Comparison of ENCODE assay signal across 28 cellular contexts in genomic region chr4:3646280-3646679, GRCh38.
"Had no signal": no experiment of that assay in that cellular context is flagged by ENCODE, and none has a peak within 500 bp of the region (broad histone marks: within the 10 kb centered on the region; RNA-seq: fewer than 3 reads in every experiment).

No MANE protein-coding gene starts in this region.

- DNase-seq: colonic mucosa; dermis blood vessel endothelial cell; effector memory CD4-positive, alpha-beta T cell; foreskin keratinocyte; hippocampal formation; left cardiac atrium; mesenchymal stem cell; naive thymus-derived CD8-positive, alpha-beta T cell; ovary; psoas muscle; sigmoid colon; spleen; stimulated activated CD4-positive, alpha-beta T cell treated with anti-CD3 and anti-CD28 coated beads, Interleukin-4, amount 100 ng/mL, for 4 hours; stimulated activated naive CD8-positive, alpha-beta T cell treated with anti-CD3 and anti-CD28 coated beads, Interleukin-15, Interleukin-2, amounts not matched to agents 100 U/mL and 50 U/mL, for 24 hours; substantia nigra; testis; uterus had no signal

- H3K36me3 ChIP-seq: colonic mucosa, esophagus muscularis mucosa, gastroesophageal sphincter, heart left ventricle, left lung, neutrophil, ovary, sigmoid colon, spleen, tibial nerve, upper lobe of left lung, uterus had no signal

- H3K27ac ChIP-seq: colonic mucosa, esophagus muscularis mucosa, foreskin keratinocyte, gastroesophageal sphincter, heart left ventricle, left lung, neutrophil, ovary, psoas muscle, sigmoid colon, testis, tibial nerve, upper lobe of left lung had no signal

- H3K4me3 ChIP-seq: colonic mucosa, esophagus muscularis mucosa, gastroesophageal sphincter, heart left ventricle, left lung, mucosa of descending colon, ovary, psoas muscle, sigmoid colon, skin epidermis, spleen, testis, tibial nerve, upper lobe of left lung, uterus had no signal

- ATAC-seq: foreskin keratinocyte; gastroesophageal sphincter; left cardiac atrium; left lung; mucosa of descending colon; naive thymus-derived CD8-positive, alpha-beta T cell; psoas muscle; right cardiac atrium; stimulated activated memory B cell treated with anti-CD40 and anti-IgM and Interleukin-4, amounts not matched to agents 10 μg/mL and 1 μg/mL and 100 μg/mL, for 72 hours; stimulated activated naive CD8-positive, alpha-beta T cell treated with anti-CD3 and anti-CD28 coated beads, Interleukin-15, Interleukin-2, amounts not matched to agents 100 U/mL and 50 U/mL, for 24 hours had no signal

- H3K27me3 ChIP-seq: colonic mucosa, ovary, testis, tibial nerve, upper lobe of left lung, uterus had no signal

- H3K9me3 ChIP-seq: colonic mucosa, esophagus muscularis mucosa, gastroesophageal sphincter, heart left ventricle, left lung, mucosa of descending colon, neutrophil, ovary, psoas muscle, sigmoid colon, spleen, testis, upper lobe of left lung, uterus had no signal

- H3K4me1 ChIP-seq: colonic mucosa, foreskin keratinocyte, left lung, psoas muscle, sigmoid colon, testis, upper lobe of left lung had no signal
